Comparison of ENCODE assay signal across 9 cellular contexts in genomic region chr12:6549379-6550151, GRCh38. TPM values are rescaled to one million over a fixed set of nuclear protein-coding genes. Genes with fewer than 3 reads are reported as not detected.
A peak's percentile ranks its signal among the peaks of the same experiment; 100 is the strongest.
DNase-seq lines count a peak whose midpoint lies in the region; TF ChIP-seq lines count a peak whose summit lies in the region.
"Had no signal": no experiment of that assay in that cellular context is flagged by ENCODE, and none has a peak within 500 bp of the region (broad histone marks: within the 10 kb centered on the region; RNA-seq: fewer than 3 reads in every experiment).

No MANE protein-coding gene starts in this region.

- no peaks in the 10 kb centered on the region for H3K9me3 Mint-ChIP-seq in chondrocyte (ENCODE audit: low read depth)
- H3K9me3 Mint-ChIP-seq in activated naive CD4-positive, alpha-beta T cell treated with anti-CD3 and anti-CD28 coated beads, Interleukin-2, amount 10 ng/mL, durations not matched to agents 7 days and 5 days = no peaks in the 10 kb centered on the region

- CTCF ChIA-PET in activated naive CD4-positive, alpha-beta T cell treated with anti-CD3 and anti-CD28 coated beads, Interleukin-2, amount 10 ng/mL, durations not matched to agents 7 days and 5 days (lab: Charles Lee) = interaction anchor here (0.8 to 15.0 kb wide), 3 partner anchors 9 to 15 kb away, joined by 3 to 128 read pairs (median 5); partner anchors contain the start of gene GAPDH

- peak; percentile 50 to 53 for DNase-seq in HL-60 (ENCODE audit: low read depth in 1 of 2, low spot score in 1 of 2)
- no peak for DNase-seq in chondrocyte (ENCODE audit: low spot score)
- DNase-seq in activated naive CD4-positive, alpha-beta T cell treated with anti-CD3 and anti-CD28 coated beads, Interleukin-2, amount 10 ng/mL, durations not matched to agents 7 days and 5 days = no peak
- DNase-seq in AG08396 (ENCODE audit: low spot score) = no peak
- DNase-seq in activated CD8-positive, alpha-beta memory T cell treated with anti-CD3 and anti-CD28 coated beads, Interleukin-2, amount 50 U/mL, for 48 hours = no peak
- DNase-seq: activated naive CD4-positive, alpha-beta T cell; Calu3; NCI-H82 had no signal

- H3K4me1 ChIP-seq in rectal smooth muscle tissue (ENCODE audit: control insufficient read depth, insufficient read depth, low read length) = peaks cover 40% of the 10 kb centered on the region

- H3K27ac ChIP-seq in HL-60 (replicated peaks) = peak overlapping the region; percentile 87
- H3K27ac ChIP-seq in rectal smooth muscle tissue (ENCODE audit: low read depth, low read length) = peak overlapping the region; percentile 87

- peaks cover 70% of the 10 kb centered on the region for H3K4me1 Mint-ChIP-seq in chondrocyte (ENCODE audit: low read depth)
- H3K4me1 Mint-ChIP-seq in activated naive CD4-positive, alpha-beta T cell treated with anti-CD3 and anti-CD28 coated beads, Interleukin-2, amount 10 ng/mL, durations not matched to agents 7 days and 5 days = peaks cover 41% of the 10 kb centered on the region

- H3K36me3 ChIP-seq in rectal smooth muscle tissue (ENCODE audit: control insufficient read depth, insufficient read depth, low read length) = peaks cover 22% of the 10 kb centered on the region

- H3K36me3 Mint-ChIP-seq in chondrocyte (ENCODE audit: low read depth) = peaks cover 14% of the 10 kb centered on the region
- peaks cover 39% of the 10 kb centered on the region for H3K36me3 Mint-ChIP-seq in activated naive CD4-positive, alpha-beta T cell treated with anti-CD3 and anti-CD28 coated beads, Interleukin-2, amount 10 ng/mL, durations not matched to agents 7 days and 5 days

- TF ChIP-seq CTCF in HL-60 (IDR thresholded peaks at IDR 0.05; ENCODE audit: insufficient read depth, low read length) (no peak), chondrocyte (IDR thresholded peaks at IDR 0.05) (no peak)

- no peak overlapping the region for H3K9ac ChIP-seq in rectal smooth muscle tissue (ENCODE audit: low read length)

- H3K27me3 Mint-ChIP-seq in chondrocyte (ENCODE audit: low read depth) = no peaks in the 10 kb centered on the region
- H3K27me3 Mint-ChIP-seq in activated naive CD4-positive, alpha-beta T cell treated with anti-CD3 and anti-CD28 coated beads, Interleukin-2, amount 10 ng/mL, durations not matched to agents 7 days and 5 days = no peaks in the 10 kb centered on the region

- H3K27ac Mint-ChIP-seq in chondrocyte (ENCODE audit: unreplicated experiment) = peak overlapping the region; percentile 95
- H3K27ac Mint-ChIP-seq in activated naive CD4-positive, alpha-beta T cell treated with anti-CD3 and anti-CD28 coated beads, Interleukin-2, amount 10 ng/mL, durations not matched to agents 7 days and 5 days = no peak overlapping the region

- H3K4me3 Mint-ChIP-seq in chondrocyte (ENCODE audit: unreplicated experiment) = peak overlapping the region; percentile 26
- H3K4me3 Mint-ChIP-seq in activated naive CD4-positive, alpha-beta T cell treated with anti-CD3 and anti-CD28 coated beads, Interleukin-2, amount 10 ng/mL, durations not matched to agents 7 days and 5 days = no peak overlapping the region

- H3K27me3 ChIP-seq in HL-60 (ENCODE audit: insufficient read depth, poor library complexity, severe bottlenecking) (no peaks in the 10 kb centered on the region), rectal smooth muscle tissue (ENCODE audit: control insufficient read depth, insufficient read depth, low read length) (no peaks in the 10 kb centered on the region)

- peak overlapping the region; percentile 53 for H3K4me3 ChIP-seq in HL-60 (replicated peaks; ENCODE audit: insufficient read depth, low read length)
- H3K4me3 ChIP-seq in rectal smooth muscle tissue (ENCODE audit: low read length) = no peak overlapping the region

RNA-seq across cellular contexts. Expression of gene IFFO1, which starts 6.3 kb away (rescaled TPM):
- total RNA-seq in chondrocyte = 29.0 to 29.5 TPM (median 29.2 TPM) in 3 replicates

RNA-seq across cellular contexts. Expression of gene GAPDH, which starts 15.2 kb away (rescaled TPM):
- total RNA-seq in chondrocyte = 2,133 to 3,148 TPM (median 3,067 TPM) in 3 replicates

RNA-seq across cellular contexts. Expression of gene NOP2, which starts 18.5 kb away (rescaled TPM):
- total RNA-seq in chondrocyte = 27.1 to 39.3 TPM (median 32.5 TPM) in 3 replicates

RNA-seq across cellular contexts. Expression of gene NCAPD2, which starts 55.7 kb away (rescaled TPM):
- total RNA-seq in chondrocyte = 23.0 to 27.7 TPM (median 25.0 TPM) in 3 replicates

RNA-seq across cellular contexts. Expression of gene MRPL51, which starts 56.5 kb away (rescaled TPM):
- 169 to 201 TPM (median 170 TPM) in 3 replicates for total RNA-seq in chondrocyte

Comparison
In these comparisons a context has a peak if more than half of its experiments do, and no peak if none do; other contexts are left out.
1. DNase-seq: peak in HL-60 (2 of 2); none in chondrocyte (single experiment), activated naive CD4-positive, alpha-beta T cell treated with anti-CD3 and anti-CD28 coated beads, Interleukin-2, amount 10 ng/mL, durations not matched to agents 7 days and 5 days (single experiment), AG08396 (single experiment) and activated CD8-positive, alpha-beta memory T cell treated with anti-CD3 and anti-CD28 coated beads, Interleukin-2, amount 50 U/mL, for 48 hours (single experiment).